ENCODE assay signal across 2 cellular contexts in genomic region chr7:141544831-141545230, GRCh38.
TF ChIP-seq lines count a peak whose summit lies in the region.

No MANE protein-coding gene starts in this region.

TF ChIP-seq in HEK293T, 16 proteins besides CTCF, POLR2A, EP300 and RAD21:
- TF ChIP-seq CTBP1 (IDR thresholded peaks at IDR 0.05; ENCODE audit: borderline replicate concordance) (no peak), FOXK2 (IDR thresholded peaks at IDR 0.05) (no peak), LEF1 (IDR thresholded peaks at IDR 0.05; ENCODE audit: borderline replicate concordance) (no peak), ARNT (IDR thresholded peaks at IDR 0.05) (no peak), ZNF384 (IDR thresholded peaks at IDR 0.05) (0 out of 2 replicates have a peak, but pooled peaks have one; percentile 5)

TF ChIP-seq in H1, 55 proteins besides CTCF, POLR2A, EP300 and RAD21:
- TF ChIP-seq HDAC2 (IDR thresholded peaks at IDR 0.05; ENCODE audit: borderline replicate concordance in 1 of 2, low read depth in 2 of 2, low read length in 2 of 2) (0 out of 4 replicates have a peak, but pooled peaks of 1 of the 2 experiments have one; percentile 47), BRCA1 (IDR thresholded peaks at IDR 0.05; ENCODE audit: low read depth, low read length) (no peak), ATF2 (IDR thresholded peaks at IDR 0.05; ENCODE audit: low read length) (no peak), KDM4A (IDR thresholded peaks at IDR 0.05; ENCODE audit: low read depth, low read length, severe bottlenecking) (no peak), TCF12 (IDR thresholded peaks at IDR 0.05; ENCODE audit: low read depth, low read length) (no peak), MAX (IDR thresholded peaks at IDR 0.05) (no peak), RBBP5 (IDR thresholded peaks at IDR 0.05; ENCODE audit: borderline replicate concordance, low read depth, low read length) (no peak), FOSL1 (IDR thresholded peaks at IDR 0.05; ENCODE audit: insufficient read depth, low read depth, low read length) (no peak), EZH2 (IDR thresholded peaks at IDR 0.05; ENCODE audit: low read depth, low read length, severe bottlenecking) (no peak), BCL11A (IDR thresholded peaks at IDR 0.05; ENCODE audit: low read depth in 2 of 2, low read length in 2 of 2) (no peak), HDAC6 (IDR thresholded peaks at IDR 0.05; ENCODE audit: low read depth, low read length) (no peak), YY1 (IDR thresholded peaks at IDR 0.05; ENCODE audit: low read depth, low read length) (0 out of 2 replicates have a peak, but pooled peaks have one; percentile 36), POLR2AphosphoS5 (IDR thresholded peaks at IDR 0.05; ENCODE audit: low read depth, low read length) (no peak), CHD1 (IDR thresholded peaks at IDR 0.05; ENCODE audit: low read depth, low read length) (no peak), NANOG (IDR thresholded peaks at IDR 0.05; ENCODE audit: insufficient read depth, low read depth, low read length, poor library complexity, severe bottlenecking) (no peak), BACH1 (IDR thresholded peaks at IDR 0.05; ENCODE audit: low read length) (no peak), GABPA (IDR thresholded peaks at IDR 0.05; ENCODE audit: borderline replicate concordance, insufficient read depth, low read length) (no peak)
